Comparison of ENCODE assay signal across 1 cellular context in the genomic region with DNA sequence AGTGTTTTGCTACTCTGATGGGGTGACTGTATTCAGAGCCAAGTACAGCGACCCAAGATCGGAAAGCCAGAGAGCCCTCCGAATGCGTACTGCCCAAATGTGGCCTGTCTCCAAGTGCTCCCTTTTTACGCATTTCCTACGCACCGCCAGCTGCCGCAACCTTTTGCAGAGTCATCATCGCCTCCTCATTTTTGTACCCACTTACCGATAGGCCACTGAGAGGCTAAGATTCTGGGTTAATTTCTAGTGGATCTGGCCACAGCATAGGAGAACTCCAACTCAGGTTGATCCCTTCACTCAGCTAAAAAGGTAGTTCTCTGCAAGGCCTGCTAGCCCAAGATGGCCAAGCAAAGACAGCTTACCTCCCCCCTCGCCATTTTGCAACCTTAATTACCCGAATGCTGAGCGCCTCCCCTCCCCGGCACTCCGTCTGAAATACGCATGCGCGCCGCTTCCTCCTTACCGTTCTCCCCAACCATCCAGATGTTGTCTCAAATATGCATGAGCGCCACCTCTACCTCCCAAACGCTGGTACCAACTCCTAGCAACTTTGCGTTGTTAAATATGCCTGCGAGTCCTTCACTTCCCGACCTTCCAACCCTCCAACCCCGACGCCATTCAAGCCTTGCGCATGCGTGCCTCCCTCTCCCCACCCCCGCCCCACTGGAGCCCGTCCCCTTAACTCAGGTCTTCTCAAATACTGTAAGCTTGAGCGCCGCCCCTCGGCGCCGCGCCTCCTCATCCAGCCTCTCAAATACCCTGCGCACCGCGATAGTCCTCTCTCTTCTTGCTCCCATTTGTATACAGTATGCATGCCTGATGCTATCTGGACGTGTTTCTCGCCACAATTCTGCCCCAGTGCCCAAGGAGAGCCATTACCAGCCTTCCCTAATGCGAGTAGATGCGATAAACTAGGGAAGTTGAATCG.
TF ChIP-seq lines count a peak whose summit lies in the region.

No MANE protein-coding gene starts in this region.

TF ChIP-seq in A549, 52 proteins besides CTCF, POLR2A, EP300 and RAD21 (continued from another document):
- TF ChIP-seq BCL3 (IDR thresholded peaks at IDR 0.05) (peak; percentile 30; the same call in 1 of the 3 replicates), NFE2L2 (conservative IDR thresholded peaks at IDR 0.05; ENCODE audit: low read length) (0 out of 2 replicates have a peak, but pooled peaks have one; percentile 9), PHF8 (IDR thresholded peaks at IDR 0.05; ENCODE audit: borderline replicate concordance, low read depth) (no peak; the same call in 1 of the 2 replicates), KDM1A (IDR thresholded peaks at IDR 0.05; ENCODE audit: low read depth) (no peak), FOSL2 (IDR thresholded peaks at IDR 0.05) (no peak), FOSL2 (CRISPR knock-in tag; IDR thresholded peaks at IDR 0.05) (no peak), ZSCAN20 (CRISPR knock-in tag; IDR thresholded peaks at IDR 0.05) (no peak), HEYL (CRISPR knock-in tag; IDR thresholded peaks at IDR 0.05) (no peak), HOXB5 (CRISPR knock-in tag; IDR thresholded peaks at IDR 0.05) (no peak), CBX8 (IDR thresholded peaks at IDR 0.05) (no peak), CBX2 (IDR thresholded peaks at IDR 0.05; ENCODE audit: borderline replicate concordance, low read depth) (no peak), USF2 (IDR thresholded peaks at IDR 0.05) (no peak)
- TF ChIP-seq, protein P1, sequence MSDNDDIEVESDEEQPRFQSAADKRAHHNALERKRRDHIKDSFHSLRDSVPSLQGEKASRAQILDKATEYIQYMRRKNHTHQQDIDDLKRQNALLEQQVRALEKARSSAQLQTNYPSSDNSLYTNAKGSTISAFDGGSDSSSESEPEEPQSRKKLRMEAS (IDR thresholded peaks at IDR 0.05), result no peak
- TF ChIP-seq, protein P2, sequence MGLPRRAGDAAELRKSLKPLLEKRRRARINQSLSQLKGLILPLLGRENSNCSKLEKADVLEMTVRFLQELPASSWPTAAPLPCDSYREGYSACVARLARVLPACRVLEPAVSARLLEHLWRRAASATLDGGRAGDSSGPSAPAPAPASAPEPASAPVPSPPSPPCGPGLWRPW (IDR thresholded peaks at IDR 0.05), result no peak
- TF ChIP-seq, protein P3, sequence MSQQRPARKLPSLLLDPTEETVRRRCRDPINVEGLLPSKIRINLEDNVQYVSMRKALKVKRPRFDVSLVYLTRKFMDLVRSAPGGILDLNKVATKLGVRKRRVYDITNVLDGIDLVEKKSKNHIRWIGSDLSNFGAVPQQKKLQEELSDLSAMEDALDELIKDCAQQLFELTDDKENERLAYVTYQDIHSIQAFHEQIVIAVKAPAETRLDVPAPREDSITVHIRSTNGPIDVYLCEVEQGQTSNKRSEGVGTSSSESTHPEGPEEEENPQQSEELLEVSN (IDR thresholded peaks at IDR 0.05; ENCODE audit: borderline replicate concordance, low read depth), result no peak
TF ChIP-seq in A549: peak in this region for 6.
